In the genomic region with DNA sequence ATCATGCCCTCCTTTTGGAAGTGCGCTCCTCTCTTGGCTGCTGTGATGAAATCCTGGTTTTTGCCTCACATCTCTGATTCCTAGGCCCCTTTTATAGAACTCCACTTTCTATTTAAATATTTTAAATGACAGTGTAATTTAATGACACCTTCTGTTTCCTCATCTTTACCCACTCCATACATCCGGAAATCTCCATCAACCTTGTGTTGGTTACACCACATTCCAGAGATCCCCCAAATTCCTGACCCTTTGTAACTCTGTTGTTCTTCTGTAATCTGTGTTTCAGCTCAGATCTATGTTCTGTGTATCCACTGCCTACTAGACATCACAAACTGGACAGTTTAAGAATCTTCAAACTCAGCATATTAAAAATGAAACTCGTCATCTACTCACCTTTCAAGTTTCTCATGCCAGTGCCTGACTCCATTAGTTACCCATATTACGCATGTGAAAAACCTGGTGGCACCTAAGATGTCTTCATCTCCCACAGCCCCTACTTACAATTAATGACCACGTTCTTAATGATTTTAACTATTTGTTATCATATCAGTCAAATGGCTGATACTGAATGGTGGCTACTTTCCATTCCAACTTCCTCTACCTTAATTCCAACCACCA, we compare ENCODE assay signal across 29 cellular contexts. TPM values are rescaled to one million over a fixed set of nuclear protein-coding genes. Genes with fewer than 3 reads are reported as not detected.
DNase-seq lines count a peak whose midpoint lies in the region; ATAC-seq and TF ChIP-seq lines count a peak whose summit lies in the region.
"Had no signal": no experiment of that assay in that cellular context is flagged by ENCODE, and none has a peak within 500 bp of the region (broad histone marks: within the 10 kb centered on the region; RNA-seq: fewer than 3 reads in every experiment).

No MANE protein-coding gene starts in this region.

- H3K4me1 Mint-ChIP-seq in stimulated activated naive CD8-positive, alpha-beta T cell treated with anti-CD3 and anti-CD28 coated beads, Interleukin-15, amount 100 ng/mL, for 72 hours, result peaks cover 29% of the 10 kb centered on the region
- peaks cover 29% of the 10 kb centered on the region for H3K4me1 Mint-ChIP-seq in activated T-helper 17 cell treated with anti-CD3 and anti-CD28 coated beads, Interleukin-2, amount 50 U/mL, for 72 hours

- no peak overlapping the region for H3K4me3 Mint-ChIP-seq in stimulated activated naive CD8-positive, alpha-beta T cell treated with anti-CD3 and anti-CD28 coated beads, Interleukin-15, amount 100 ng/mL, for 72 hours
- no peak overlapping the region for H3K4me3 Mint-ChIP-seq in activated T-helper 17 cell treated with anti-CD3 and anti-CD28 coated beads, Interleukin-2, amount 50 U/mL, for 72 hours
- H3K4me3 Mint-ChIP-seq: activated CD4-positive, alpha-beta T cell treated with anti-CD3 and anti-CD28 coated beads, Interleukin-2, amount 10 ng/mL, durations not matched to agents 7 days and 5 days; activated naive CD4-positive, alpha-beta T cell treated with anti-CD3 and anti-CD28 coated beads, Interleukin-2, amount 10 ng/mL, durations not matched to agents 7 days and 5 days; activated T-helper 1 cell treated with anti-CD3 and anti-CD28 coated beads, Interleukin-12 subunit alpha, Interleukin-12 subunit beta, Interleukin-2, Interleukin-4 antibody, amounts not matched to agents 30 ng/mL and 10 ng/mL and 1 ng/mL, durations not matched to agents 14 hours and 24 hours and 36 hours; B cell; stimulated activated naive CD8-positive, alpha-beta T cell treated with anti-CD3 and anti-CD28 coated beads, Interleukin-15, Interleukin-2, amounts not matched to agents 100 ng/mL and 50 ng/mL, for 24 hours; T-cell had no signal

- no peak overlapping the region for H3K27ac Mint-ChIP-seq in stimulated activated naive CD8-positive, alpha-beta T cell treated with anti-CD3 and anti-CD28 coated beads, Interleukin-15, amount 100 ng/mL, for 72 hours
- H3K27ac Mint-ChIP-seq in activated T-helper 17 cell treated with anti-CD3 and anti-CD28 coated beads, Interleukin-2, amount 50 U/mL, for 72 hours, result no peak overlapping the region
- H3K27ac Mint-ChIP-seq: activated CD4-positive, alpha-beta T cell treated with anti-CD3 and anti-CD28 coated beads, Interleukin-2, amount 10 ng/mL, durations not matched to agents 7 days and 5 days; activated naive CD4-positive, alpha-beta T cell treated with anti-CD3 and anti-CD28 coated beads, Interleukin-2, amount 10 ng/mL, durations not matched to agents 7 days and 5 days; activated T-helper 1 cell treated with anti-CD3 and anti-CD28 coated beads, Interleukin-12 subunit alpha, Interleukin-12 subunit beta, Interleukin-2, Interleukin-4 antibody, amounts not matched to agents 30 ng/mL and 10 ng/mL and 1 ng/mL, durations not matched to agents 14 hours and 24 hours and 36 hours; B cell; stimulated activated naive CD8-positive, alpha-beta T cell treated with anti-CD3 and anti-CD28 coated beads, Interleukin-15, Interleukin-2, amounts not matched to agents 100 ng/mL and 50 ng/mL, for 24 hours had no signal

- no peak overlapping the region for H3K4me3 ChIP-seq in brain microvascular endothelial cell (ENCODE audit: low read depth, low read length)
- H3K4me3 ChIP-seq: esophagus squamous epithelium, smooth muscle cell, thoracic aorta had no signal

- H3K27me3 Mint-ChIP-seq in stimulated activated naive CD8-positive, alpha-beta T cell treated with anti-CD3 and anti-CD28 coated beads, Interleukin-15, amount 100 ng/mL, for 72 hours, result no peaks in the 10 kb centered on the region
- no peaks in the 10 kb centered on the region for H3K27me3 Mint-ChIP-seq in activated T-helper 17 cell treated with anti-CD3 and anti-CD28 coated beads, Interleukin-2, amount 50 U/mL, for 72 hours
- H3K27me3 Mint-ChIP-seq: activated CD4-positive, alpha-beta T cell treated with anti-CD3 and anti-CD28 coated beads, Interleukin-2, amount 10 ng/mL, durations not matched to agents 7 days and 5 days; activated naive CD4-positive, alpha-beta T cell treated with anti-CD3 and anti-CD28 coated beads, Interleukin-2, amount 10 ng/mL, durations not matched to agents 7 days and 5 days; B cell; CD4-positive, alpha-beta memory T cell; stimulated activated naive CD8-positive, alpha-beta T cell treated with anti-CD3 and anti-CD28 coated beads, Interleukin-15, Interleukin-2, amounts not matched to agents 100 ng/mL and 50 ng/mL, for 24 hours; T-cell had no signal

- peak; percentile 75 for ATAC-seq in stimulated activated naive CD8-positive, alpha-beta T cell treated with anti-CD3 and anti-CD28 coated beads, Interleukin-15, amount 100 ng/mL, for 72 hours
- ATAC-seq in stimulated activated naive CD8-positive, alpha-beta T cell treated with anti-CD3 and anti-CD28 coated beads, Interleukin-15, Interleukin-2, amounts not matched to agents 100 U/mL and 50 U/mL, for 24 hours, result no peak
- peak; percentile 48 for ATAC-seq in HG02938 (IDR thresholded peaks at IDR 0.05; ENCODE audit: unreplicated experiment)
- ATAC-seq in activated T-helper 17 cell treated with anti-CD3 and anti-CD28 coated beads, Interleukin-2, amount 50 U/mL, for 72 hours (replicated peaks), result peak; percentile 70
- no peak for ATAC-seq in GM21737 (IDR thresholded peaks at IDR 0.05; ENCODE audit: unreplicated experiment)
- ATAC-seq: foreskin keratinocyte, right cardiac atrium had no signal

- H3K36me3 ChIP-seq in brain microvascular endothelial cell (replicated peaks), result no peaks in the 10 kb centered on the region
- H3K36me3 ChIP-seq: thoracic aorta had no signal

- no peak for TF ChIP-seq CTCF in brain microvascular endothelial cell (IDR thresholded peaks at IDR 0.05; ENCODE audit: low read depth, low read length, missing control alignments)

- peaks cover 9 to 13% of the 10 kb centered on the region in 2 donors for H3K9me3 Mint-ChIP-seq in stimulated activated naive CD8-positive, alpha-beta T cell treated with anti-CD3 and anti-CD28 coated beads, Interleukin-15, amount 100 ng/mL, for 72 hours
- H3K9me3 Mint-ChIP-seq in activated T-helper 17 cell treated with anti-CD3 and anti-CD28 coated beads, Interleukin-2, amount 50 U/mL, for 72 hours, result no peaks in the 10 kb centered on the region
- H3K9me3 Mint-ChIP-seq: stimulated activated naive CD8-positive, alpha-beta T cell treated with anti-CD3 and anti-CD28 coated beads, Interleukin-15, Interleukin-2, amounts not matched to agents 100 ng/mL and 50 ng/mL, for 24 hours had no signal

- in situ Hi-C loops in brain microvascular endothelial cell (cut with HindIII; ENCODE audit: low pct_ligation_motif_present, low sequenced_read_pairs), result no loop called here

- peaks cover 13% of the 10 kb centered on the region for H3K36me3 Mint-ChIP-seq in activated T-helper 17 cell treated with anti-CD3 and anti-CD28 coated beads, Interleukin-2, amount 50 U/mL, for 72 hours (ENCODE audit: low read depth)

- no peak overlapping the region for H3K27ac ChIP-seq in brain microvascular endothelial cell
- H3K27ac ChIP-seq: esophagus squamous epithelium, foreskin keratinocyte, RWPE1, thoracic aorta had no signal

- no peaks in the 10 kb centered on the region for H3K27me3 ChIP-seq in brain microvascular endothelial cell (replicated peaks)
- H3K27me3 ChIP-seq: esophagus squamous epithelium, foreskin keratinocyte had no signal

- no peak for DNase-seq in stimulated activated naive CD8-positive, alpha-beta T cell treated with anti-CD3 and anti-CD28 coated beads, Interleukin-15, amount 100 ng/mL, for 72 hours
- DNase-seq in stimulated activated naive CD8-positive, alpha-beta T cell treated with anti-CD3 and anti-CD28 coated beads, Interleukin-15, Interleukin-2, amounts not matched to agents 100 U/mL and 50 U/mL, for 24 hours, result no peak
- DNase-seq in brain microvascular endothelial cell (no peak), iPS-NIHi7 (ENCODE audit: extremely low spot score) (no peak)
- DNase-seq: activated CD4-positive, alpha-beta T cell treated with anti-CD3 and anti-CD28 coated beads, Interleukin-2, amount 10 ng/mL, durations not matched to agents 7 days and 5 days; activated naive CD4-positive, alpha-beta T cell treated with anti-CD3 and anti-CD28 coated beads, Interleukin-2, amount 10 ng/mL, durations not matched to agents 7 days and 5 days; amygdala; CD4-positive, alpha-beta memory T cell; DND-41; esophagus squamous epithelium; foreskin keratinocyte; GF-D8; H7; head of caudate nucleus; IMR-90; kidney; NCI-H2107; NCI-H774; right cardiac atrium; T-cell had no signal

RNA-seq across cellular contexts. Expression of a gene that starts 25.1 kb away (rescaled TPM):
- 10 to 100 TPM; 32.4 to 57.2 TPM for total RNA-seq in activated T-helper 17 cell treated with anti-CD3 and anti-CD28 coated beads, Interleukin-2, amount 50 U/mL, for 72 hours

Comparison
In these comparisons a context has a peak if more than half of its experiments do, and no peak if none do; other contexts are left out.
1. ATAC-seq: peak in stimulated activated naive CD8-positive, alpha-beta T cell treated with anti-CD3 and anti-CD28 coated beads, Interleukin-15, amount 100 ng/mL, for 72 hours (single experiment), HG02938 (single experiment) and activated T-helper 17 cell treated with anti-CD3 and anti-CD28 coated beads, Interleukin-2, amount 50 U/mL, for 72 hours (single experiment); none in stimulated activated naive CD8-positive, alpha-beta T cell treated with anti-CD3 and anti-CD28 coated beads, Interleukin-15, Interleukin-2, amounts not matched to agents 100 U/mL and 50 U/mL, for 24 hours (single experiment) and GM21737 (single experiment).